17 cellular contexts compared by ENCODE assay signal in the genomic region with DNA sequence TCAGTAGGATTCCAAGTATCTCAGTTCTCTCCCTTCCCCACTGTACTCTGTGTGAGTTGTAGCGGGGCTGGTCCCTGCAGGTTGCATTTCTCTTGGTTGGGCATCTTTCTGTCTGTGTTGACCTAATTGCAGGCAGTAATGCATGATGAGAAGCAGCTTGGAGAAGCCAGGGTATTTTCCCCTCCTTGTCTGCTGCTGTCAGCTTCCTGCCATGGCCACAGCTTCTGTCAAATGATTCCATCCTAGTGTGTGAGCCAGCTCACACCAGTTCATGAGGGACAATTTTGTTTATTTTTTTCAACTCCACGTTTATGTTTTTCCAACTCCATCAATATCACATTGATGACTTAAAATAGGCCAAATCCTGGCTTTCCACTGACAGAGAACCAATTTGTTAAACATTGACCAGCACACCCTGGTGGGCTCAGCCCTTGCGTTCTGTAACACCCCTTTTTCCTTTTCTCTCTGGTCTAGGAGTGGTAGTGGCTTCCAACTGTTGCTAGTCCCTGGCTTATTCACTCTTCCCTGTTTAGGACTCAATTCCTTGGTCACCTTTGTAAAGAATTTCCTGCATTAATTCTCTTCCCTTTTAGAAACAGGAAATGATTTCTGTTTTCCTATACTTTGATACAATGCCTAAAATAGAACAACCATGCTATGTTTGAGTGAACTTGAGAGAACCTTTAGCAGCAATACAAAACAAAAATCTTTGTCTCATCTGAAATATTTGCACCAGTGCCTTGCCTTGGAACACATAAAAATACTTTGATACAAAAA. TPM values are rescaled to one million over a fixed set of nuclear protein-coding genes. Genes with fewer than 3 reads are reported as not detected.
DNase-seq lines count a peak whose midpoint lies in the region; ATAC-seq and TF ChIP-seq lines count a peak whose summit lies in the region.
"Had no signal": no experiment of that assay in that cellular context is flagged by ENCODE, and none has a peak within 500 bp of the region (broad histone marks: within the 10 kb centered on the region; RNA-seq: fewer than 3 reads in every experiment).

No MANE protein-coding gene starts in this region.

- no peaks in the 10 kb centered on the region for H3K79me2 ChIP-seq in hepatocyte

- H3K9me3 Mint-ChIP-seq in activated naive CD8-positive, alpha-beta T cell treated with anti-CD3 and anti-CD28 coated beads, Interleukin-2, amount 10 ng/mL, durations not matched to agents 7 days and 5 days = peaks cover 3% of the 10 kb centered on the region
- H3K9me3 Mint-ChIP-seq in activated naive CD8-positive, alpha-beta T cell treated with anti-CD3 and anti-CD28 coated beads for 36 hours = no peaks in the 10 kb centered on the region
- H3K9me3 Mint-ChIP-seq in activated T-helper 17 cell treated with anti-CD3 and anti-CD28 coated beads, Interleukin-2, amount 50 U/mL, for 72 hours = no peaks in the 10 kb centered on the region
- H3K9me3 Mint-ChIP-seq in immature natural killer cell = no peaks in the 10 kb centered on the region
- H3K9me3 Mint-ChIP-seq: CD4-positive, alpha-beta T cell had no signal

- H3K4me3 ChIP-seq in hepatocyte = no peak overlapping the region

- peak; percentile 45 for ATAC-seq in activated naive CD8-positive, alpha-beta T cell treated with anti-CD3 and anti-CD28 coated beads, Interleukin-2, amount 10 ng/mL, durations not matched to agents 7 days and 5 days (ENCODE audit: low read depth)
- ATAC-seq in activated T-helper 17 cell treated with anti-CD3 and anti-CD28 coated beads, Interleukin-2, amount 50 U/mL, for 72 hours (replicated peaks) = peak; percentile 29
- no peak for ATAC-seq in HG02588 (IDR thresholded peaks at IDR 0.05; ENCODE audit: unreplicated experiment)
- ATAC-seq: PC-3 had no signal

- WGBS in hepatocyte (ENCODE audit: low lambda C conversion rate, missing lambda C conversion rate) = 69% methylated on average over 3 of the region's 3 CpGs

- DNase-seq in activated naive CD8-positive, alpha-beta T cell treated with anti-CD3 and anti-CD28 coated beads, Interleukin-2, amount 10 ng/mL, durations not matched to agents 7 days and 5 days = no peak
- DNase-seq in activated naive CD8-positive, alpha-beta T cell treated with anti-CD3 and anti-CD28 coated beads for 36 hours = no peak
- no peak for DNase-seq in hepatocyte (ENCODE audit: low spot score)
- DNase-seq in immature natural killer cell = no peak
- DNase-seq in activated CD8-positive, alpha-beta memory T cell treated with anti-CD3 and anti-CD28 coated beads, Interleukin-2, amount 50 U/mL, for 4 hours = no peak
- DNase-seq in posterior vena cava (ENCODE audit: low spot score) = no peak
- DNase-seq: AML-193; CD4-positive, alpha-beta T cell; DND-41; NCI-H1105 treated with DMSO at 0.1 percent for 48 hours; NCI-H187; NCI-H446 treated with DMSO at 0.1 percent for 48 hours; NCI-H748 treated with DMSO at 0.1 percent for 48 hours; PC-3 had no signal

- no peak overlapping the region for H3K4me3 Mint-ChIP-seq in activated naive CD8-positive, alpha-beta T cell treated with anti-CD3 and anti-CD28 coated beads, Interleukin-2, amount 10 ng/mL, durations not matched to agents 7 days and 5 days
- H3K4me3 Mint-ChIP-seq in activated naive CD8-positive, alpha-beta T cell treated with anti-CD3 and anti-CD28 coated beads for 36 hours = no peak overlapping the region
- H3K4me3 Mint-ChIP-seq in activated T-helper 17 cell treated with anti-CD3 and anti-CD28 coated beads, Interleukin-2, amount 50 U/mL, for 72 hours = no peak overlapping the region
- no peak overlapping the region for H3K4me3 Mint-ChIP-seq in immature natural killer cell
- H3K4me3 Mint-ChIP-seq: CD4-positive, alpha-beta T cell had no signal

- H3K4me1 ChIP-seq in hepatocyte (ENCODE audit: insufficient read depth) = peaks cover 18% of the 10 kb centered on the region

- TF ChIP-seq CTCF in hepatocyte (IDR thresholded peaks at IDR 0.05; ENCODE audit: poor library complexity) = no peak

- no peaks in the 10 kb centered on the region for H3K36me3 ChIP-seq in hepatocyte (replicated peaks; ENCODE audit: insufficient read depth, low read depth)

- peaks cover 4% of the 10 kb centered on the region for H3K36me3 Mint-ChIP-seq in activated naive CD8-positive, alpha-beta T cell treated with anti-CD3 and anti-CD28 coated beads, Interleukin-2, amount 10 ng/mL, durations not matched to agents 7 days and 5 days
- peaks cover 3% of the 10 kb centered on the region for H3K36me3 Mint-ChIP-seq in activated naive CD8-positive, alpha-beta T cell treated with anti-CD3 and anti-CD28 coated beads for 36 hours
- H3K36me3 Mint-ChIP-seq in activated T-helper 17 cell treated with anti-CD3 and anti-CD28 coated beads, Interleukin-2, amount 50 U/mL, for 72 hours (ENCODE audit: low read depth) = no peaks in the 10 kb centered on the region
- H3K36me3 Mint-ChIP-seq in immature natural killer cell = no peaks in the 10 kb centered on the region

- H3K27ac Mint-ChIP-seq in activated naive CD8-positive, alpha-beta T cell treated with anti-CD3 and anti-CD28 coated beads, Interleukin-2, amount 10 ng/mL, durations not matched to agents 7 days and 5 days = no peak overlapping the region
- H3K27ac Mint-ChIP-seq in activated naive CD8-positive, alpha-beta T cell treated with anti-CD3 and anti-CD28 coated beads for 36 hours = no peak overlapping the region
- no peak overlapping the region for H3K27ac Mint-ChIP-seq in activated T-helper 17 cell treated with anti-CD3 and anti-CD28 coated beads, Interleukin-2, amount 50 U/mL, for 72 hours
- no peak overlapping the region for H3K27ac Mint-ChIP-seq in immature natural killer cell
- H3K27ac Mint-ChIP-seq: CD4-positive, alpha-beta T cell had no signal

- H3K9me2 ChIP-seq in hepatocyte (replicated peaks; ENCODE audit: insufficient read depth) = no peaks in the 10 kb centered on the region

- no peaks in the 10 kb centered on the region for H3K9me3 ChIP-seq in hepatocyte (ENCODE audit: low read depth)

- H4K20me1 ChIP-seq in hepatocyte (ENCODE audit: insufficient read depth, poor library complexity, severe bottlenecking) = no peaks in the 10 kb centered on the region

- no peaks in the 10 kb centered on the region for H3K27me3 Mint-ChIP-seq in activated naive CD8-positive, alpha-beta T cell treated with anti-CD3 and anti-CD28 coated beads, Interleukin-2, amount 10 ng/mL, durations not matched to agents 7 days and 5 days
- no peaks in the 10 kb centered on the region for H3K27me3 Mint-ChIP-seq in activated naive CD8-positive, alpha-beta T cell treated with anti-CD3 and anti-CD28 coated beads for 36 hours
- H3K27me3 Mint-ChIP-seq in activated T-helper 17 cell treated with anti-CD3 and anti-CD28 coated beads, Interleukin-2, amount 50 U/mL, for 72 hours = no peaks in the 10 kb centered on the region
- H3K27me3 Mint-ChIP-seq in immature natural killer cell (ENCODE audit: low read depth in 3 of 3) = peaks cover 0 to 2% (median 0%) of the 10 kb centered on the region in 3 donors
- H3K27me3 Mint-ChIP-seq: CD4-positive, alpha-beta T cell had no signal

- intact Hi-C loops in posterior vena cava (cut with DNase I) = no loop called here

- H3K4me1 Mint-ChIP-seq in activated naive CD8-positive, alpha-beta T cell treated with anti-CD3 and anti-CD28 coated beads, Interleukin-2, amount 10 ng/mL, durations not matched to agents 7 days and 5 days = peaks cover 3% of the 10 kb centered on the region
- H3K4me1 Mint-ChIP-seq in activated naive CD8-positive, alpha-beta T cell treated with anti-CD3 and anti-CD28 coated beads for 36 hours = peaks cover 10% of the 10 kb centered on the region
- H3K4me1 Mint-ChIP-seq in activated T-helper 17 cell treated with anti-CD3 and anti-CD28 coated beads, Interleukin-2, amount 50 U/mL, for 72 hours = no peaks in the 10 kb centered on the region
- H3K4me1 Mint-ChIP-seq in immature natural killer cell = no peaks in the 10 kb centered on the region

- H2AFZ ChIP-seq in hepatocyte = no peak overlapping the region

- no peak overlapping the region for H3K4me2 ChIP-seq in hepatocyte

- POLR2A ChIA-PET in activated naive CD8-positive, alpha-beta T cell treated with anti-CD3 and anti-CD28 coated beads, Interleukin-2, amount 10 ng/mL, durations not matched to agents 7 days and 5 days (lab: Charles Lee) = no interaction called here

- peak overlapping the region; percentile 54 for H3K27ac ChIP-seq in hepatocyte

- H3K27me3 ChIP-seq in hepatocyte = no peaks in the 10 kb centered on the region

RNA-seq across cellular contexts. Expression of a gene that starts 44.9 kb away (rescaled TPM):
- total RNA-seq in activated naive CD8-positive, alpha-beta T cell treated with anti-CD3 and anti-CD28 coated beads, Interleukin-2, amount 10 ng/mL, durations not matched to agents 7 days and 5 days = not detected
- not detected for total RNA-seq in activated naive CD8-positive, alpha-beta T cell treated with anti-CD3 and anti-CD28 coated beads for 36 hours
- not detected for total RNA-seq in activated T-helper 17 cell treated with anti-CD3 and anti-CD28 coated beads, Interleukin-2, amount 50 U/mL, for 72 hours
- total RNA-seq in hepatocyte (0.37 TPM in 1 of 2 replicates, not detected in the other), posterior vena cava (not detected)
- polyA plus RNA-seq in hepatocyte (not detected in 2 replicates), immature natural killer cell (not detected)
- total RNA-seq: CD4-positive, alpha-beta T cell; H4; PC-3 had no signal
